In the genomic region with DNA sequence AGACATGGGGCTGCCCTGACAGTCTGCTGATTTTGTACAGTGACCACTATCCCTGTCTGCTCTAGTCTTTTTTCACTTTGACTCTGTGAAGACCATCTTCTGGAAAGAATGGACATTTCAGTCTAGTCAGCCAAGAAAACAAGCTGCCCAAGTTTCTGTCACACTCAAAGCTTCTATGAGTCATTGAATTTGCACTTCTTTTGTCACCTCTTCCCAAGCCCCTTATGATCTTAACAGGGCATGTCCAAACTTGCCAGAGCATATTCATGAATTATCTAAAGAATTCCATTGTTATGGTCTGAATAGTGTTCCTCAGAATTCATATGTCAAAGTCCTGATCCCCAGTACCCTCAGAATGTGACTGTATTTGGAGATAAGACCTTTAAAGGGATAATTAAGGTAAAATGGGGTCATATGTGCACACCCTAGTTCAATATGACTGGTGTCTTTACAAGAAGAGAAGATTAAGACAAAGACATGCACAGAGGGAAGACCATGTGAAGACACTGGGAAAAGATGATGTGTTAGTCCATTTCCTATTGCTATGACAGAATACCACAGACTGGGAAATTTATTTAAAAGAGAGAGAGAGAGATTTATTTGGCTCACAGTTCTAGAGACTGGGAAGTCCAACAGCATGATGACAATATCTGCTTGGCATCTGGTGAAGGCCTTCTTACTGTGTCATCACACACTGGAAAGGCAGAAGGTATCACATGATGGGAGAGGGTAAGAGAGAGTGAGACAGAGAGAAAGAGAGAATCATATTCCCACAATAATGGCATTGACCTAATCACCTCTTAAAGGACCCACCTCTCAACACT, we compare ENCODE assay signal across 1 cellular context.
A peak's percentile ranks its signal among the peaks of the same experiment; 100 is the strongest.
TF ChIP-seq lines count a peak whose summit lies in the region.

No MANE protein-coding gene starts in this region.

TF ChIP-seq in endothelial cell of umbilical vein, 7 proteins besides CTCF, POLR2A, EP300 and RAD21:
- TF ChIP-seq FOS (IDR thresholded peaks at IDR 0.05; ENCODE audit: borderline replicate concordance, insufficient read depth, low read length): peak; percentile 13
- no peak for TF ChIP-seq MYC (IDR thresholded peaks at IDR 0.05; ENCODE audit: low read depth, low read length)
- TF ChIP-seq JUN (IDR thresholded peaks at IDR 0.05; ENCODE audit: borderline replicate concordance, insufficient read depth, insufficient read length, low read depth): no peak
